ENCODE assay signal across 10 cellular contexts in genomic region chr10:69344591-69345244, GRCh38.
DNase-seq lines count a peak whose midpoint lies in the region; ATAC-seq and TF ChIP-seq lines count a peak whose summit lies in the region.
"Had no signal": no experiment of that assay in that cellular context is flagged by ENCODE, and none has a peak within 500 bp of the region (broad histone marks: within the 10 kb centered on the region; RNA-seq: fewer than 3 reads in every experiment).

No MANE protein-coding gene starts in this region.

- peaks cover 75% of the 10 kb centered on the region for H3K4me1 Mint-ChIP-seq in GM23338
- H3K4me1 Mint-ChIP-seq in T-helper 2 cell treated with Interferon-gamma antibody and Interleukin-4, amounts not matched to agents 5 μg/mL and 100 μg/mL, for 36 hours (ENCODE audit: low read depth), result peaks cover 76% of the 10 kb centered on the region
- peaks cover 69 to 94% (median 83%) of the 10 kb centered on the region in 7 donors for H3K4me1 Mint-ChIP-seq in naive thymus-derived CD4-positive, alpha-beta T cell
- H3K4me1 Mint-ChIP-seq in osteocyte (ENCODE audit: unreplicated experiment), result peaks cover 14% of the 10 kb centered on the region

- H3K4me3 ChIP-seq in GM23338, result no peak overlapping the region; the same call in 1 of the 2 replicates
- no peak overlapping the region for H3K4me3 ChIP-seq in naive thymus-derived CD4-positive, alpha-beta T cell (ENCODE audit: low read length)
- H3K4me3 ChIP-seq: MG63 had no signal

- H3K79me2 ChIP-seq in GM23338 (replicated peaks; ENCODE audit: insufficient read depth), result peaks cover 98% of the 10 kb centered on the region

- DNase-seq in DMS153 treated with DMSO at 0.1 percent for 48 hours (lab: John Stamatoyannopoulos, UW; ENCODE audit: unreplicated experiment) (peak; percentile 32), DMS153 (lab: John Stamatoyannopoulos, UW) (no peak), GM23338 (ENCODE audit: low spot score) (peak; percentile 49), osteocyte (ENCODE audit: extremely low spot score, unreplicated experiment) (no peak), NCI-H2227 treated with DMSO at 0.1 percent for 48 hours (lab: John Stamatoyannopoulos, UW) (no peak), NCI-H2196 treated with DMSO at 0.1 percent for 48 hours (lab: John Stamatoyannopoulos, UW; ENCODE audit: unreplicated experiment) (no peak)
- peak; percentile 23 for DNase-seq in T-helper 2 cell treated with Interferon-gamma antibody and Interleukin-4, amounts not matched to agents 5 μg/mL and 100 μg/mL, for 36 hours (ENCODE audit: low spot score)
- DNase-seq in naive thymus-derived CD4-positive, alpha-beta T cell, result peak in 7 of 9 donors; percentile 30 to 45 (median 36)
- DNase-seq: MG63 had no signal

- H3K27me3 Mint-ChIP-seq in GM23338 (ENCODE audit: insufficient read depth, low read depth, poor library complexity), result peaks cover 9% of the 10 kb centered on the region
- no peaks in the 10 kb centered on the region for H3K27me3 Mint-ChIP-seq in T-helper 2 cell treated with Interferon-gamma antibody and Interleukin-4, amounts not matched to agents 5 μg/mL and 100 μg/mL, for 36 hours (ENCODE audit: low read depth)
- H3K27me3 Mint-ChIP-seq in naive thymus-derived CD4-positive, alpha-beta T cell, result no peaks in the 10 kb centered on the region
- no peaks in the 10 kb centered on the region for H3K27me3 Mint-ChIP-seq in osteocyte (ENCODE audit: unreplicated experiment)

- H3K36me3 ChIP-seq in GM23338 (ENCODE audit: insufficient read depth), result peaks cover 10% of the 10 kb centered on the region; the same call in 1 of the 2 replicates
- peaks cover 0 to 7% (median 1%) of the 10 kb centered on the region in 3 experiments for H3K36me3 ChIP-seq in naive thymus-derived CD4-positive, alpha-beta T cell (ENCODE audit: control insufficient read depth in 2 of 3, insufficient read depth in 3 of 3, low read length in 3 of 3)

- H3K27ac Mint-ChIP-seq in GM23338 (peak overlapping the region; percentile 81), osteocyte (ENCODE audit: unreplicated experiment) (no peak overlapping the region)
- H3K27ac Mint-ChIP-seq in T-helper 2 cell treated with Interferon-gamma antibody and Interleukin-4, amounts not matched to agents 5 μg/mL and 100 μg/mL, for 36 hours, result peak overlapping the region; percentile 93
- peak overlapping the region; percentile 75 to 97 (median 94) for H3K27ac Mint-ChIP-seq in naive thymus-derived CD4-positive, alpha-beta T cell

- peaks cover 9% of the 10 kb centered on the region for H3F3A ChIP-seq in GM23338 (replicated peaks; ENCODE audit: low read depth)

- H2AFZ ChIP-seq in GM23338, result no peak overlapping the region

- peak overlapping the region; percentile 74 for H3K4me2 ChIP-seq in GM23338

- no peaks in the 10 kb centered on the region for H3K9me3 Mint-ChIP-seq in GM23338
- H3K9me3 Mint-ChIP-seq in T-helper 2 cell treated with Interferon-gamma antibody and Interleukin-4, amounts not matched to agents 5 μg/mL and 100 μg/mL, for 36 hours, result no peaks in the 10 kb centered on the region
- peaks cover 0 to 8% (median 0%) of the 10 kb centered on the region in 11 donors for H3K9me3 Mint-ChIP-seq in naive thymus-derived CD4-positive, alpha-beta T cell
- H3K9me3 Mint-ChIP-seq in osteocyte (ENCODE audit: unreplicated experiment), result no peaks in the 10 kb centered on the region

- CTCF ChIA-PET in naive thymus-derived CD4-positive, alpha-beta T cell (lab: Charles Lee), result no interaction called here

- intact Hi-C loops in naive thymus-derived CD4-positive, alpha-beta T cell (cut with micrococcal nuclease), result loop anchor here (1.0 to 2.0 kb wide), 4 partner anchors 10 to 26 kb away; no protein-coding TSS in a partner anchor

- H3K36me3 Mint-ChIP-seq in GM23338 (ENCODE audit: low read depth), result peaks cover 56% of the 10 kb centered on the region
- H3K36me3 Mint-ChIP-seq in T-helper 2 cell treated with Interferon-gamma antibody and Interleukin-4, amounts not matched to agents 5 μg/mL and 100 μg/mL, for 36 hours (ENCODE audit: low read depth), result peaks cover 60% of the 10 kb centered on the region
- peaks cover 11 to 36% (median 16%) of the 10 kb centered on the region in 5 donors for H3K36me3 Mint-ChIP-seq in naive thymus-derived CD4-positive, alpha-beta T cell
- H3K36me3 Mint-ChIP-seq in osteocyte (ENCODE audit: unreplicated experiment), result peaks cover 13% of the 10 kb centered on the region

- H4K20me1 ChIP-seq in GM23338 (replicated peaks; ENCODE audit: insufficient read depth), result no peaks in the 10 kb centered on the region

- POLR2A ChIA-PET in naive thymus-derived CD4-positive, alpha-beta T cell (lab: Charles Lee), result interaction anchor here (0.6 to 3.9 kb wide), 14 partner anchors 8 to 78 kb away, joined by 3 to 17 read pairs (median 6); no protein-coding TSS in a partner anchor

- 0 out of 2 replicates have a peak, but pooled peaks cover 3% of the 10 kb centered on the region for H3K9me2 ChIP-seq in GM23338 (ENCODE audit: insufficient read depth)

- TF ChIP-seq CTCF in GM23338 (conservative IDR thresholded peaks at IDR 0.05; ENCODE audit: low read depth in 2 of 2), result 0 out of 4 replicates have a peak, but pooled peaks of 1 of the 2 experiments have one; percentile 3
- no peak for TF ChIP-seq CTCF in osteocyte (IDR thresholded peaks at IDR 0.05)

- peak overlapping the region; percentile 89 for H3K27ac ChIP-seq in GM23338 (ENCODE audit: low read depth)
- peak overlapping the region; percentile 73 for H3K27ac ChIP-seq in naive thymus-derived CD4-positive, alpha-beta T cell (ENCODE audit: low read depth, low read length)
- H3K27ac ChIP-seq: 22Rv1 had no signal

- peak; percentile 52 for ATAC-seq in GM23338
- ATAC-seq in naive thymus-derived CD4-positive, alpha-beta T cell, result peak; percentile 78

- no peaks in the 10 kb centered on the region for H3K27me3 ChIP-seq in GM23338 (ENCODE audit: insufficient read depth)
- no peaks in the 10 kb centered on the region for H3K27me3 ChIP-seq in naive thymus-derived CD4-positive, alpha-beta T cell (ENCODE audit: control insufficient read depth in 2 of 2, insufficient read depth in 2 of 2, low read length in 2 of 2)
- H3K27me3 ChIP-seq: MG63 had no signal

- H3K9me3 ChIP-seq in naive thymus-derived CD4-positive, alpha-beta T cell (ENCODE audit: control insufficient read depth in 2 of 3, low read length in 3 of 3), result no peaks in the 10 kb centered on the region
- H3K9me3 ChIP-seq: MG63 had no signal

- no peak overlapping the region; the same call in 2 of the 3 replicates for H3K4me3 Mint-ChIP-seq in GM23338
- H3K4me3 Mint-ChIP-seq in T-helper 2 cell treated with Interferon-gamma antibody and Interleukin-4, amounts not matched to agents 5 μg/mL and 100 μg/mL, for 36 hours, result peak overlapping the region; percentile 84
- H3K4me3 Mint-ChIP-seq in naive thymus-derived CD4-positive, alpha-beta T cell, result peak overlapping the region; percentile 26 to 80 (median 77)
- no peak overlapping the region for H3K4me3 Mint-ChIP-seq in osteocyte (ENCODE audit: unreplicated experiment)

- peaks cover 73% of the 10 kb centered on the region for H3K4me1 ChIP-seq in GM23338 (ENCODE audit: insufficient read depth)
- H3K4me1 ChIP-seq in naive thymus-derived CD4-positive, alpha-beta T cell (ENCODE audit: control insufficient read depth in 2 of 2, insufficient read depth in 2 of 2, low read length in 2 of 2), result peaks cover 43 to 53% of the 10 kb centered on the region in 2 donors

Comparison
In these comparisons a context has a peak if more than half of its experiments do, and no peak if none do; other contexts are left out.
1. DNase-seq: peak in DMS153 treated with DMSO at 0.1 percent for 48 hours (single experiment), GM23338 (single experiment), T-helper 2 cell treated with Interferon-gamma antibody and Interleukin-4, amounts not matched to agents 5 μg/mL and 100 μg/mL, for 36 hours (single experiment) and naive thymus-derived CD4-positive, alpha-beta T cell (7 of 9); none in DMS153 (single experiment), osteocyte (single experiment), NCI-H2227 treated with DMSO at 0.1 percent for 48 hours (single experiment) and NCI-H2196 treated with DMSO at 0.1 percent for 48 hours (single experiment).
2. H3K4me3 Mint-ChIP-seq: peak in T-helper 2 cell treated with Interferon-gamma antibody and Interleukin-4, amounts not matched to agents 5 μg/mL and 100 μg/mL, for 36 hours (single experiment) and naive thymus-derived CD4-positive, alpha-beta T cell (10 of 10); none in GM23338 (single experiment) and osteocyte (single experiment).